In the genomic region with DNA sequence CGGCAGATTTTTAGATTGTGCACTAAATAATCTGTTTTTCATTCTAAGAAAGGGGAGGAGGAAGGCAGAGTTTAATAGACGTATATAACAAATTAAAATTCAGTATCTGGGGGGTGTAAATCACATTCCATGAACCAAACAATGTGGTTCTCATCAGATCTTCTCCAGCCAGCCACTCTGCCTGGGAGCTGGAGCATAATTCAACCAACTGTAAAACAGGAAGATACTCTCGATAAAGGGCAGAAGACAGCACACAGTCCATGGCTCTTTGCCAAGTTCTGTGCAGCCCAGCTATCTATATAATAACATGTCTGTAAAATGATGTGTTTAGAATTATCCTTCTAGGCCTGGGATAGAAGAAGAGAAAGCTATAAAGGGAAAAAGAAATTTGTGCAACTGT, we compare ENCODE assay signal across 1 cellular context.
A peak's percentile ranks its signal among the peaks of the same experiment; 100 is the strongest.
TF ChIP-seq lines count a peak whose summit lies in the region.

No MANE protein-coding gene starts in this region.

TF ChIP-seq in SK-N-SH, 30 proteins besides CTCF, POLR2A, EP300 and RAD21 (continued from another document):
- TF ChIP-seq, protein P1, sequence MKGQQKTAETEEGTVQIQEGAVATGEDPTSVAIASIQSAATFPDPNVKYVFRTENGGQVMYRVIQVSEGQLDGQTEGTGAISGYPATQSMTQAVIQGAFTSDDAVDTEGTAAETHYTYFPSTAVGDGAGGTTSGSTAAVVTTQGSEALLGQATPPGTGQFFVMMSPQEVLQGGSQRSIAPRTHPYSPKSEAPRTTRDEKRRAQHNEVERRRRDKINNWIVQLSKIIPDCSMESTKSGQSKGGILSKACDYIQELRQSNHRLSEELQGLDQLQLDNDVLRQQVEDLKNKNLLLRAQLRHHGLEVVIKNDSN (IDR thresholded peaks at IDR 0.05; ENCODE audit: borderline replicate concordance, low read depth): no peak
- TF ChIP-seq MXI1 (IDR thresholded peaks at IDR 0.05; ENCODE audit: low read depth, low read length) (no peak), NRF1 (IDR thresholded peaks at IDR 0.05; ENCODE audit: low read depth, low read length) (no peak), YY1 (IDR thresholded peaks at IDR 0.05; ENCODE audit: low read depth) (no peak), RFX5 (IDR thresholded peaks at IDR 0.05; ENCODE audit: low read length) (no peak), SIN3A (IDR thresholded peaks at IDR 0.05; ENCODE audit: borderline replicate concordance, low read depth, low read length) (no peak), CHD2 (IDR thresholded peaks at IDR 0.05; ENCODE audit: low read length, partially characterized antibody) (peak; percentile 80), RXRA (IDR thresholded peaks at IDR 0.05; ENCODE audit: borderline replicate concordance, low read depth) (no peak), TAF1 (IDR thresholded peaks at IDR 0.05; ENCODE audit: borderline replicate concordance, low read depth, low read length) (no peak), GATA2 (CRISPR knock-in tag; IDR thresholded peaks at IDR 0.05) (peak; percentile 90), RCOR1 (IDR thresholded peaks at IDR 0.05; ENCODE audit: low read length) (peak; percentile 95), NFIC (IDR thresholded peaks at IDR 0.05; ENCODE audit: borderline replicate concordance) (no peak; the same call in 1 of the 2 replicates), MEF2A (IDR thresholded peaks at IDR 0.05; ENCODE audit: borderline replicate concordance, low read depth) (no peak), FOXJ3 (CRISPR knock-in tag; IDR thresholded peaks at IDR 0.05) (peak; percentile 69), TCF12 (IDR thresholded peaks at IDR 0.05) (no peak; the same call in 1 of the 2 replicates)
- TF ChIP-seq, protein P2, sequence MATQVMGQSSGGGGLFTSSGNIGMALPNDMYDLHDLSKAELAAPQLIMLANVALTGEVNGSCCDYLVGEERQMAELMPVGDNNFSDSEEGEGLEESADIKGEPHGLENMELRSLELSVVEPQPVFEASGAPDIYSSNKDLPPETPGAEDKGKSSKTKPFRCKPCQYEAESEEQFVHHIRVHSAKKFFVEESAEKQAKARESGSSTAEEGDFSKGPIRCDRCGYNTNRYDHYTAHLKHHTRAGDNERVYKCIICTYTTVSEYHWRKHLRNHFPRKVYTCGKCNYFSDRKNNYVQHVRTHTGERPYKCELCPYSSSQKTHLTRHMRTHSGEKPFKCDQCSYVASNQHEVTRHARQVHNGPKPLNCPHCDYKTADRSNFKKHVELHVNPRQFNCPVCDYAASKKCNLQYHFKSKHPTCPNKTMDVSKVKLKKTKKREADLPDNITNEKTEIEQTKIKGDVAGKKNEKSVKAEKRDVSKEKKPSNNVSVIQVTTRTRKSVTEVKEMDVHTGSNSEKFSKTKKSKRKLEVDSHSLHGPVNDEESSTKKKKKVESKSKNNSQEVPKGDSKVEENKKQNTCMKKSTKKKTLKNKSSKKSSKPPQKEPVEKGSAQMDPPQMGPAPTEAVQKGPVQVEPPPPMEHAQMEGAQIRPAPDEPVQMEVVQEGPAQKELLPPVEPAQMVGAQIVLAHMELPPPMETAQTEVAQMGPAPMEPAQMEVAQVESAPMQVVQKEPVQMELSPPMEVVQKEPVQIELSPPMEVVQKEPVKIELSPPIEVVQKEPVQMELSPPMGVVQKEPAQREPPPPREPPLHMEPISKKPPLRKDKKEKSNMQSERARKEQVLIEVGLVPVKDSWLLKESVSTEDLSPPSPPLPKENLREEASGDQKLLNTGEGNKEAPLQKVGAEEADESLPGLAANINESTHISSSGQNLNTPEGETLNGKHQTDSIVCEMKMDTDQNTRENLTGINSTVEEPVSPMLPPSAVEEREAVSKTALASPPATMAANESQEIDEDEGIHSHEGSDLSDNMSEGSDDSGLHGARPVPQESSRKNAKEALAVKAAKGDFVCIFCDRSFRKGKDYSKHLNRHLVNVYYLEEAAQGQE (IDR thresholded peaks at IDR 0.05; ENCODE audit: low read depth, low read length): no peak
- TF ChIP-seq, protein P3, sequence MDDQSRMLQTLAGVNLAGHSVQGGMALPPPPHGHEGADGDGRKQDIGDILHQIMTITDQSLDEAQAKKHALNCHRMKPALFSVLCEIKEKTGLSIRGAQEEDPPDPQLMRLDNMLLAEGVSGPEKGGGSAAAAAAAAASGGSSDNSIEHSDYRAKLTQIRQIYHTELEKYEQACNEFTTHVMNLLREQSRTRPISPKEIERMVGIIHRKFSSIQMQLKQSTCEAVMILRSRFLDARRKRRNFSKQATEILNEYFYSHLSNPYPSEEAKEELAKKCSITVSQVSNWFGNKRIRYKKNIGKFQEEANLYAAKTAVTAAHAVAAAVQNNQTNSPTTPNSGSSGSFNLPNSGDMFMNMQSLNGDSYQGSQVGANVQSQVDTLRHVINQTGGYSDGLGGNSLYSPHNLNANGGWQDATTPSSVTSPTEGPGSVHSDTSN (IDR thresholded peaks at IDR 0.05): no peak
- TF ChIP-seq, protein P4, sequence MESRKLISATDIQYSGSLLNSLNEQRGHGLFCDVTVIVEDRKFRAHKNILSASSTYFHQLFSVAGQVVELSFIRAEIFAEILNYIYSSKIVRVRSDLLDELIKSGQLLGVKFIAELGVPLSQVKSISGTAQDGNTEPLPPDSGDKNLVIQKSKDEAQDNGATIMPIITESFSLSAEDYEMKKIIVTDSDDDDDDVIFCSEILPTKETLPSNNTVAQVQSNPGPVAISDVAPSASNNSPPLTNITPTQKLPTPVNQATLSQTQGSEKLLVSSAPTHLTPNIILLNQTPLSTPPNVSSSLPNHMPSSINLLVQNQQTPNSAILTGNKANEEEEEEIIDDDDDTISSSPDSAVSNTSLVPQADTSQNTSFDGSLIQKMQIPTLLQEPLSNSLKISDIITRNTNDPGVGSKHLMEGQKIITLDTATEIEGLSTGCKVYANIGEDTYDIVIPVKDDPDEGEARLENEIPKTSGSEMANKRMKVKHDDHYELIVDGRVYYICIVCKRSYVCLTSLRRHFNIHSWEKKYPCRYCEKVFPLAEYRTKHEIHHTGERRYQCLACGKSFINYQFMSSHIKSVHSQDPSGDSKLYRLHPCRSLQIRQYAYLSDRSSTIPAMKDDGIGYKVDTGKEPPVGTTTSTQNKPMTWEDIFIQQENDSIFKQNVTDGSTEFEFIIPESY (IDR thresholded peaks at IDR 0.05; ENCODE audit: borderline replicate concordance, low read depth): no peak
